ENCODE assay signal across 20 cellular contexts in genomic region chr1:228818928-228819632, GRCh38.
"Had no signal": no experiment of that assay in that cellular context is flagged by ENCODE, and none has a peak within 500 bp of the region (broad histone marks: within the 10 kb centered on the region; RNA-seq: fewer than 3 reads in every experiment).

No MANE protein-coding gene starts in this region.

- H3K4me1 Mint-ChIP-seq: naive B cell; natural killer cell; stimulated activated naive B cell treated with anti-CD40 and anti-IgM and Interleukin-4, amounts not matched to agents 10 μg/mL and 1 μg/mL and 100 μg/mL, for 72 hours had no signal

- H3K9me3 Mint-ChIP-seq: mesothelial cell of epicardium; natural killer cell; stimulated activated naive B cell treated with anti-CD40 and anti-IgM and Interleukin-4, amounts not matched to agents 10 μg/mL and 1 μg/mL and 100 μg/mL, for 72 hours had no signal

- ATAC-seq: natural killer cell; stimulated activated naive B cell treated with anti-CD40 and anti-IgM and Interleukin-4, amounts not matched to agents 10 μg/mL and 1 μg/mL and 100 μg/mL, for 72 hours; stimulated activated naive CD8-positive, alpha-beta T cell treated with anti-CD3 and anti-CD28 coated beads, Interleukin-15, Interleukin-2, amounts not matched to agents 100 U/mL and 50 U/mL, for 24 hours had no signal

- H3K4me3 Mint-ChIP-seq: mesothelial cell of epicardium; naive B cell; natural killer cell; stimulated activated naive B cell treated with anti-CD40 and anti-IgM and Interleukin-4, amounts not matched to agents 10 μg/mL and 1 μg/mL and 100 μg/mL, for 72 hours had no signal

- H3K27me3 Mint-ChIP-seq: naive B cell; progenitor cell of endocrine pancreas; stimulated activated naive B cell treated with anti-CD40 and anti-IgM and Interleukin-4, amounts not matched to agents 10 μg/mL and 1 μg/mL and 100 μg/mL, for 72 hours had no signal

- DNase-seq: islet precursor cell; left ventricle myocardium inferior; mesendoderm; naive B cell; natural killer cell; ovary; right lobe of liver; stimulated activated CD4-positive, alpha-beta T cell treated with anti-CD3 and anti-CD28 coated beads, Interleukin-1b, Interleukin-23, amount 100 ng/mL, for 48 hours; stimulated activated CD4-positive, alpha-beta T cell treated with anti-CD3 and anti-CD28 coated beads, Interleukin-2, amount 100 ng/mL, for 48 hours; stimulated activated CD4-positive, alpha-beta T cell treated with anti-CD3 and anti-CD28 coated beads, Interleukin-4, amount 100 ng/mL, for 4 hours; stimulated activated CD8-positive, alpha-beta memory T cell treated with anti-CD3 and anti-CD28 coated beads, Interleukin-4, amount 100 ng/mL, for 48 hours; stimulated activated naive B cell treated with anti-CD40 and anti-IgM and Interleukin-4, amounts not matched to agents 10 μg/mL and 1 μg/mL and 100 μg/mL, for 72 hours; stimulated activated naive CD8-positive, alpha-beta T cell treated with anti-CD3 and anti-CD28 coated beads, Interleukin-15, Interleukin-2, amounts not matched to agents 100 U/mL and 50 U/mL, for 24 hours; stomach; testis; thyroid gland; transverse colon; uterus had no signal

- H3K27ac Mint-ChIP-seq: mesothelial cell of epicardium; naive B cell; natural killer cell; progenitor cell of endocrine pancreas; stimulated activated naive B cell treated with anti-CD40 and anti-IgM and Interleukin-4, amounts not matched to agents 10 μg/mL and 1 μg/mL and 100 μg/mL, for 72 hours had no signal

- H3K36me3 Mint-ChIP-seq: mesothelial cell of epicardium; naive B cell; natural killer cell; stimulated activated naive B cell treated with anti-CD40 and anti-IgM and Interleukin-4, amounts not matched to agents 10 μg/mL and 1 μg/mL and 100 μg/mL, for 72 hours had no signal
